In the genomic region with DNA sequence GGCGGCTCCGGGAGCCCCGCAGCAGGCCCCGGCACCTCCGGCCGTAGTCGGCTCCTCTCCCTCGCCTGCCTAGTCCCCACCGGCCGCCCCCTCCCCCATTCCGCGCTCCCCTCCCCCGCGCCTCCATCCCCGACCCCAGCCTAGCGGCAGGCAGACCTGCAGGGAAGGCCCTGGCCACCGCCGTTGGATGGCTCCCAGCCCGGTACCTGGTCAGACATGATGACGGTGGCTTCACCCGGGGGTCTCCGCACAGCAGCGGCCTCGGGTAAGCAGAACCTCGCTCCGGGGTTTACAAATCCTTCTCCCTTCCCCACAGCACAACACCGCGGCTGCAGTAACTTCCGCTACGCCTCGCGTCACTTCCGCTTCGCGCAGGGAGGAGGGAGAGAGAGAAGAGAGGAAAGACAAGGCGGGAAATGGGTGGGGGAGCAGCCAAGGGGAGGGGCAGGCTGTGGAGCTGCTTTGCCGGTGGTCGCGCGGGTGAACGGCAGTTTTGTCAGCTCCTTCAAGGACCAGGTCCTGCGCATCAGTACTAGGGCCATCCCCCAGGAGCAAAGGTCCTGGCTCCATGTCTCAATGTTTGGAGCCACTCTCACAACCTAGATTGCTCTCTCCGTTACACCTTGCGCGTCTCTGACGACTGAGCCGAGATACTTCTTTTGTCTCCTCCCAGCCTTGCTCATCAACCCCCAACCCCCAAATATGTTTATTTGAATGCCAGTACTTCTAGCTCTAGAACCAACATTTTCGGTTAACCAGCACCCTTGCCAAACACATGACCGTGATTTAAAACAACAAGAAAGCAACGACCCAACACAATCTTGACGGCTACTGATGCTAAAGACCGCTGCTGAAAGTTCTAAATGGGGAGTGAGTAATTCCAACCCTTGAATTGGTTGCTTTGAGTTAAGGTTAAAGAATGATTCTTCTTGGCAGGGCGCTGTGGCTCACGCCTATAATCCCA, we compare ENCODE assay signal across 8 cellular contexts. TPM values are rescaled to one million over a fixed set of nuclear protein-coding genes. Genes with fewer than 3 reads are reported as not detected.
DNase-seq lines count a peak whose midpoint lies in the region; ATAC-seq, FAIRE-seq and TF ChIP-seq lines count a peak whose summit lies in the region.

Gene SUMO1 (minus strand): TSS at position 364 of the 964 bp plus-strand sequence. CDS start 146 bp downstream, at position 218.

- peak within 1 kb of the TSS; percentile 93 for H4K8ac ChIP-seq in trophoblast cell (ENCODE audit: low read depth, low read length)

- peak within 1 kb of the TSS; percentile 95 to 98 for H3K27ac Mint-ChIP-seq in T-cell

- peaks cover 34 to 38% (median 38%) of the 10 kb centered on the region in 3 donors for H3K4me1 Mint-ChIP-seq in T-cell

- H3K36me3 Mint-ChIP-seq in T-cell = no peaks in the 10 kb centered on the region

- H2BK5ac ChIP-seq in trophoblast cell (ENCODE audit: low read depth, low read length, poor library complexity) = no peak within 1 kb of the TSS

- peak within 1 kb of the TSS; percentile 58 for H3K4ac ChIP-seq in trophoblast cell (ENCODE audit: low read depth, low read length)

- no peaks in the 10 kb centered on the region for H3K9me3 Mint-ChIP-seq in T-cell

- TF ChIP-seq POLR2A in GM12892 (IDR thresholded peaks at IDR 0.05; ENCODE audit: low read depth, low read length) (peak; percentile 83), tibial nerve (IDR thresholded peaks at IDR 0.05) (peak in 1 of 2 donors; percentile 60)

- H3K27ac ChIP-seq in adipose tissue (ENCODE audit: low read depth, low read length) (peak within 1 kb of the TSS; percentile 4), trophoblast cell (ENCODE audit: low read depth, low read length) (peak within 1 kb of the TSS; percentile 35), tibial nerve (peak within 1 kb of the TSS; percentile 86 to 96 (median 90))

- intact Hi-C loops in cardiac septum (cut with DNase I) = no loop called here

- H2AFZ ChIP-seq in trophoblast cell (ENCODE audit: insufficient read depth, low read length, poor library complexity) = peak within 1 kb of the TSS; percentile 80

- TF ChIP-seq CTCF in tibial nerve (IDR thresholded peaks at IDR 0.05) = no peak

- peak within 1 kb of the TSS; percentile 89 for H3K4me2 ChIP-seq in trophoblast cell (ENCODE audit: low read length)

- H3K9me3 ChIP-seq in trophoblast cell (ENCODE audit: insufficient read depth, low read depth, low read length) (no peaks in the 10 kb centered on the region), tibial nerve (no peaks in the 10 kb centered on the region)

- DNase-seq in GM12892 (ENCODE audit: insufficient read length) (peak; percentile 84), NCI-H1436 treated with DMSO at 0.1 percent for 48 hours (lab: John Stamatoyannopoulos, UW) (peak; percentile 54), T-cell (peak; percentile 83 to 96 (median 92)), cardiac septum (ENCODE audit: low spot score) (peak; percentile 97), trophoblast cell (peak; percentile 77 to 88), tibial nerve (ENCODE audit: low spot score in 2 of 2) (peak; percentile 75 to 91)

- peak; percentile 98 for ATAC-seq in HG02840 (IDR thresholded peaks at IDR 0.05; ENCODE audit: low FRiP score, unreplicated experiment)
- ATAC-seq in T-cell (replicated peaks in 1 of 4) = peak; percentile 95 to 97 (median 96)

- no peaks in the 10 kb centered on the region for H3K27me3 Mint-ChIP-seq in T-cell

- peak within 1 kb of the TSS; percentile 90 for H3K9ac ChIP-seq in trophoblast cell (ENCODE audit: low read length)

- H3K36me3 ChIP-seq in trophoblast cell (ENCODE audit: control insufficient read depth in 1 of 2, insufficient read depth in 2 of 2, low read length in 2 of 2) (peaks cover 0 to 1% of the 10 kb centered on the region in 2 experiments), tibial nerve (no peaks in the 10 kb centered on the region)

- peak within 1 kb of the TSS; percentile 74 for H4K91ac ChIP-seq in trophoblast cell (ENCODE audit: low read depth, low read length)

- H2BK120ac ChIP-seq in trophoblast cell (ENCODE audit: insufficient read depth, low read length, poor library complexity) = peak within 1 kb of the TSS; percentile 20

- H3K79me2 ChIP-seq in trophoblast cell (ENCODE audit: control insufficient read depth, insufficient read depth, low read length, poor library complexity) = peaks cover 15% of the 10 kb centered on the region

- WGBS in adipose tissue, 3 donors = 3% methylated on average over 40 to 54 of the region's 54 CpGs
- WGBS in trophoblast cell (ENCODE audit: extremely low coverage, insufficient coverage, insufficient read length) = no CpG with 5 or more reads among the region's 54 CpGs
- 4% methylated on average over 43 to 48 of the region's 54 CpGs for WGBS in tibial nerve, 2 donors

- peak; percentile 68 to 93 for TF ChIP-seq EP300 in tibial nerve (IDR thresholded peaks at IDR 0.05)

- H3K18ac ChIP-seq in trophoblast cell (ENCODE audit: low read length) = peak within 1 kb of the TSS; percentile 67

- peaks cover 2% of the 10 kb centered on the region for H3K79me1 ChIP-seq in trophoblast cell (ENCODE audit: low read length)

- peak; percentile 99 for FAIRE-seq in GM12892 (lab: Jason Lieb, UNC)

- CTCF ChIA-PET in T-cell (lab: Charles Lee) = interaction anchor here in 1 of 2 donors (0.7 kb wide), 1 partner anchor 30 kb away, joined by 8 read pairs; no protein-coding TSS in a partner anchor

- H3K4me1 ChIP-seq in trophoblast cell (ENCODE audit: control insufficient read depth in 1 of 2, insufficient read depth in 2 of 2, low read length in 2 of 2) (peaks cover 2 to 8% of the 10 kb centered on the region in 2 experiments), tibial nerve (peaks cover 0 to 38% (median 11%) of the 10 kb centered on the region in 4 donors)

- peak within 1 kb of the TSS; percentile 24 for H2AK5ac ChIP-seq in trophoblast cell (ENCODE audit: low read length)

- H3K4me3 Mint-ChIP-seq in T-cell = peak within 1 kb of the TSS; percentile 94 to 99 (median 99)

- H3K27me3 ChIP-seq in trophoblast cell (ENCODE audit: insufficient read depth, low read length) (no peaks in the 10 kb centered on the region), tibial nerve (no peaks in the 10 kb centered on the region)

- no peak within 1 kb of the TSS for H2BK12ac ChIP-seq in trophoblast cell (ENCODE audit: low read length)

- H4K12ac ChIP-seq in trophoblast cell (ENCODE audit: low read depth, low read length) = peak within 1 kb of the TSS; percentile 96

- POLR2A ChIA-PET in T-cell (lab: Charles Lee) = interaction anchor here (0.5 to 1.5 kb wide), 6 partner anchors 10 to 1482 kb away, joined by 3 to 7 read pairs (median 4); partner anchors contain the start of gene ALS2 (in 1 of the 2)

- peak within 1 kb of the TSS; percentile 82 for H3K14ac ChIP-seq in trophoblast cell (ENCODE audit: low read length)

- no peak within 1 kb of the TSS for H3K23ac ChIP-seq in trophoblast cell (ENCODE audit: low read length)

- H3K4me3 ChIP-seq in trophoblast cell (ENCODE audit: low read depth, low read length) (peak within 1 kb of the TSS; percentile 95), tibial nerve (peak within 1 kb of the TSS; percentile 58 to 98 (median 84))

RNA-seq across cellular contexts. Expression of gene SUMO1, which starts in this region (rescaled TPM):
- 141 TPM for polyA plus RNA-seq in GM12892 (2012; ENCODE audit: missing spikeins)
- 10 to 100 TPM; 50.5 to 62.9 (median 53.8) TPM for total RNA-seq in T-cell
- polyA plus RNA-seq in adipose tissue = 100 to 1,000 TPM in 1 of 3 donors, 10 to 100 TPM in 2; 27.4 to 120 (median 54.8) TPM
- 59.5 TPM for total RNA-seq in cardiac septum
- 112 and 118 TPM in 2 replicates for polyA plus RNA-seq in trophoblast cell (2013)
- 10 to 100 TPM; 43.3 to 52.2 (median 48.3) TPM for total RNA-seq in tibial nerve

Comparison
In these comparisons a context has a peak if more than half of its experiments do, and no peak if none do; other contexts are left out.
1. Peak in every context shown above with its lines: DNase-seq, ATAC-seq, H3K4me3 ChIP-seq and H3K27ac ChIP-seq.
2. H3K27ac ChIP-seq: peak in every context shown above with its lines; median percentile 90 in tibial nerve; 35 in trophoblast cell; 4 in adipose tissue.